ENCODE assay signal across 2 cellular contexts in the genomic region with DNA sequence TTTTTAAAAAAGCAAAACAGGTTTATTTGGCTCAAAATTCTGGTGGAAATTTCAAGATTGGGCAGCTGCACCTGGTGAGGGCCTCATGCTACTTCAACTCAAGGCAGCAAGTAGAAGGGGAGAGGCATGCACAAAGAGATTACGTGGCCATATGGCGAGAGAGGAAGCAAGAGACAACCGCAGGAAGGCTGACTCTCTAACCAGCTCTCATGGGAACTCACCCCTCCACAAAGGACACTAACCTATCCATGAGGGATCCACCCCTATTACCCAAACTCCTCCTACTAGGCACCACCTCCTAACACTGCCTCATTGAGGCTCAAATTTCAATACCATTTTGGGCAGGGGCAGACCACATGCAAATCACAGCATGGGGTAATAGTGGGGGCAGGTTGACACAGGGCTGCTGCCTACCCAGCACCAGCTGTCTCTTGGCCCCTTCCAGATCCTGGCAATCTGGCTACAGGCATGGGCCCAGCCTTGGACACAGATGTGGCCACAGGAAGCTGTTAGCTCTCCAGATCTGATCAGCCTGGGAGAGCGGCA.
TF ChIP-seq lines count a peak whose summit lies in the region.

No MANE protein-coding gene starts in this region.

TF ChIP-seq in SK-N-SH, 30 proteins besides CTCF, POLR2A, EP300 and RAD21:
- TF ChIP-seq MEF2A (IDR thresholded peaks at IDR 0.05; ENCODE audit: borderline replicate concordance, low read depth) (no peak), SMC3 (IDR thresholded peaks at IDR 0.05; ENCODE audit: low read depth, low read length) (no peak), CHD2 (IDR thresholded peaks at IDR 0.05; ENCODE audit: low read length, partially characterized antibody) (no peak), ELF1 (IDR thresholded peaks at IDR 0.05) (no peak)
TF ChIP-seq in SK-N-SH: peak in this region for 0.

TF ChIP-seq in SK-N-SH treated with all-trans-retinoic acid at 6 μM for 48 hours, 23 proteins besides CTCF, POLR2A, EP300 and RAD21:
- TF ChIP-seq TCF4 (CRISPR knock-in tag; IDR thresholded peaks at IDR 0.05; ENCODE audit: borderline replicate concordance) (no peak), SNAI2 (CRISPR knock-in tag; IDR thresholded peaks at IDR 0.05) (no peak), PPARA (CRISPR knock-in tag; IDR thresholded peaks at IDR 0.05; ENCODE audit: borderline replicate concordance) (no peak)
- TF ChIP-seq, protein P1, sequence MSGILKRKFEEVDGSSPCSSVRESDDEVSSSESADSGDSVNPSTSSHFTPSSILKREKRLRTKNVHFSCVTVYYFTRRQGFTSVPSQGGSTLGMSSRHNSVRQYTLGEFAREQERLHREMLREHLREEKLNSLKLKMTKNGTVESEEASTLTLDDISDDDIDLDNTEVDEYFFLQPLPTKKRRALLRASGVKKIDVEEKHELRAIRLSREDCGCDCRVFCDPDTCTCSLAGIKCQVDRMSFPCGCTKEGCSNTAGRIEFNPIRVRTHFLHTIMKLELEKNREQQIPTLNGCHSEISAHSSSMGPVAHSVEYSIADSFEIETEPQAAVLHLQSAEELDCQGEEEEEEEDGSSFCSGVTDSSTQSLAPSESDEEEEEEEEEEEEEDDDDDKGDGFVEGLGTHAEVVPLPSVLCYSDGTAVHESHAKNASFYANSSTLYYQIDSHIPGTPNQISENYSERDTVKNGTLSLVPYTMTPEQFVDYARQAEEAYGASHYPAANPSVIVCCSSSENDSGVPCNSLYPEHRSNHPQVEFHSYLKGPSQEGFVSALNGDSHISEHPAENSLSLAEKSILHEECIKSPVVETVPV (CRISPR knock-in tag; IDR thresholded peaks at IDR 0.05) = no peak
